ENCODE assay signal across 1 cellular context in genomic region chr20:46850416-46850815, GRCh38.
TF ChIP-seq lines count a peak whose summit lies in the region.

No MANE protein-coding gene starts in this region.

TF ChIP-seq in HepG2, 621 proteins besides CTCF, POLR2A, EP300 and RAD21:
- TF ChIP-seq CEBPZ (IDR thresholded peaks at IDR 0.05; ENCODE audit: low read length) (no peak), ZNF652 (CRISPR knock-in tag; IDR thresholded peaks at IDR 0.05; ENCODE audit: borderline replicate concordance, low read depth) (peak; percentile 42; the same call in 1 of the 2 replicates), KAT2B (IDR thresholded peaks at IDR 0.05; ENCODE audit: borderline replicate concordance, low read depth, low read length) (no peak)
